In the genomic region with DNA sequence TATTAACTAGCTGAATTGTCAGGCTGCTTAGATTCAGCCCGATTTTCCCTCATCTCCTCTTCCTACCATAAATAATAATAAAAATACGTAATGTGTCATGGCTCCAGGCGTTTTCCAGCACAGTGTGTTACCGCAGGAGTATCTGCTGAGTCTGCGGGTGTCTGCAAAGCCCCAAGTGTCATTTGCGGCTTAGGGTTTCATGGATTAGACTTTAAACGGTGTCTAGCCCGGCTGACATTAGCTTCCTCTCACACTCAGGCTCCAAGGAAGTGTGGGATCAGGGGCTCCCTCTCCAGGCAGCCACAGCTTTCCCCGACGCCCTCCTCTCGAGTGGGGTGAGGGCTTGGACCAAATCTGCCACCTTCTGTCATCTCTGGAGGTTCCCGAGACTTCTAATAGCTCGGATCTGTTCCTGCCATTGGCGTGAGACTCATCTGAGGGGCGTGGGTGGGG, we compare ENCODE assay signal across 13 cellular contexts. TPM values are rescaled to one million over a fixed set of nuclear protein-coding genes. Genes with fewer than 3 reads are reported as not detected.
DNase-seq lines count a peak whose midpoint lies in the region; ATAC-seq and TF ChIP-seq lines count a peak whose summit lies in the region.
"Had no signal": no experiment of that assay in that cellular context is flagged by ENCODE, and none has a peak within 500 bp of the region (broad histone marks: within the 10 kb centered on the region; RNA-seq: fewer than 3 reads in every experiment).

No MANE protein-coding gene starts in this region.

- H3K9me3 Mint-ChIP-seq in HFFc6: 0 out of 2 replicates have a peak, but pooled peaks cover 3% of the 10 kb centered on the region
- H3K9me3 Mint-ChIP-seq: activated B cell treated with CpG ODN at 0.5 μM for 24 hours; central memory CD8-positive, alpha-beta T cell had no signal

- H3K9me3 ChIP-seq in BE2C (no peaks in the 10 kb centered on the region), mesenchymal stem cell (ENCODE audit: control insufficient read depth, low read length) (no peaks in the 10 kb centered on the region)
- H3K9me3 ChIP-seq: gastrocnemius medialis, thoracic aorta had no signal

- H3K9ac ChIP-seq in mesenchymal stem cell (ENCODE audit: low read length): peak overlapping the region; percentile 63

- H2AK5ac ChIP-seq in mesenchymal stem cell (ENCODE audit: low read length, severe bottlenecking): no peak overlapping the region

- H2AFZ ChIP-seq in mesenchymal stem cell (ENCODE audit: low read depth, low read length): no peak overlapping the region

- 3% methylated on average over 15 of the region's 15 CpGs for WGBS in mesenchymal stem cell

- H3K18ac ChIP-seq in mesenchymal stem cell (ENCODE audit: low read depth in 1 of 2, low read length in 2 of 2): no peak overlapping the region

- H2BK120ac ChIP-seq in mesenchymal stem cell (ENCODE audit: low read depth, low read length): no peak overlapping the region

- no peak overlapping the region for H4K8ac ChIP-seq in mesenchymal stem cell (ENCODE audit: low read length)

- H3K27me3 Mint-ChIP-seq in HFFc6 (ENCODE audit: insufficient read depth): peaks cover 67% of the 10 kb centered on the region

- DNase-seq in BE2C (no peak), NB4 (ENCODE audit: low read depth) (peak; percentile 65), caudate nucleus (lab: John Stamatoyannopoulos, UW) (peak in 3 of 61 donors; percentile 17 to 30 (median 20)), mesenchymal stem cell (no peak), NOMO-1 treated with DMSO at 0.1 percent for 48 hours (lab: John Stamatoyannopoulos, UW; ENCODE audit: unreplicated experiment) (no peak), HFFc6 (no peak)
- DNase-seq: activated B cell treated with CpG ODN at 0.5 μM for 24 hours, gastrocnemius medialis, mammary epithelial cell had no signal

- H3K4me1 ChIP-seq in BE2C: peaks cover 11% of the 10 kb centered on the region
- H3K4me1 ChIP-seq in mesenchymal stem cell (ENCODE audit: control insufficient read depth, insufficient read depth, low read depth, low read length): peaks cover 29% of the 10 kb centered on the region

- TF ChIP-seq CTCF in BE2C (IDR thresholded peaks at IDR 0.05; ENCODE audit: low read depth, low read length): peak; percentile 18; the same call in 1 of the 2 replicates
- TF ChIP-seq CTCF in NB4 (IDR thresholded peaks at IDR 0.05; ENCODE audit: low read depth, low read length): no peak
- no peak for TF ChIP-seq CTCF in HFFc6 (IDR thresholded peaks at IDR 0.05)

- peak overlapping the region; percentile 55 for H3K4me2 ChIP-seq in mesenchymal stem cell (ENCODE audit: low read length, poor library complexity, severe bottlenecking)

- no peaks in the 10 kb centered on the region for H3K4me1 Mint-ChIP-seq in HFFc6 (ENCODE audit: low read depth)

- peaks cover 5% of the 10 kb centered on the region for H3K36me3 ChIP-seq in BE2C
- H3K36me3 ChIP-seq in mesenchymal stem cell (ENCODE audit: control insufficient read depth in 1 of 2, insufficient read depth in 2 of 2, low read depth in 1 of 2, low read length in 2 of 2): peaks cover 0 to 2% of the 10 kb centered on the region in 2 experiments
- H3K36me3 ChIP-seq: gastrocnemius medialis, thoracic aorta had no signal

- H4K91ac ChIP-seq in mesenchymal stem cell (ENCODE audit: low read length): no peak overlapping the region

- ATAC-seq in GM18498 (IDR thresholded peaks at IDR 0.05; ENCODE audit: unreplicated experiment): no peak
- ATAC-seq in GM18520 (IDR thresholded peaks at IDR 0.05; ENCODE audit: unreplicated experiment): no peak
- ATAC-seq: gastrocnemius medialis had no signal

- no peak for TF ChIP-seq POLR2A in NB4 (IDR thresholded peaks at IDR 0.05; ENCODE audit: extremely low read depth, insufficient read length)

- H3K27ac ChIP-seq in caudate nucleus (ENCODE audit: low read depth, low read length) (peak overlapping the region; percentile 44), mesenchymal stem cell (ENCODE audit: low read length, poor library complexity, severe bottlenecking) (no peak overlapping the region)
- H3K27ac ChIP-seq: gastrocnemius medialis had no signal

- H2BK12ac ChIP-seq in mesenchymal stem cell (ENCODE audit: low read length in 2 of 2): no peak overlapping the region

- H3K23ac ChIP-seq in mesenchymal stem cell (ENCODE audit: low read length in 2 of 2): no peak overlapping the region

- no peak overlapping the region for H2BK5ac ChIP-seq in mesenchymal stem cell (ENCODE audit: low read depth, low read length, poor library complexity, severe bottlenecking)

- peak overlapping the region; percentile 57 for H3K4me3 ChIP-seq in BE2C (ENCODE audit: low read depth, low read length)
- H3K4me3 ChIP-seq in NB4 (ENCODE audit: low read depth, low read length): peak overlapping the region; percentile 41
- H3K4me3 ChIP-seq in mesenchymal stem cell (ENCODE audit: insufficient read depth in 1 of 2, low read depth in 1 of 2, low read length in 2 of 2): peak overlapping the region in 1 of 2 experiments; percentile 55
- H3K4me3 ChIP-seq: gastrocnemius medialis, thoracic aorta had no signal

- H3K4me3 Mint-ChIP-seq in HFFc6: no peak overlapping the region
- H3K4me3 Mint-ChIP-seq: activated B cell treated with CpG ODN at 0.5 μM for 24 hours; central memory CD8-positive, alpha-beta T cell had no signal

- H3K36me3 Mint-ChIP-seq in HFFc6 (ENCODE audit: low read depth): peaks cover 5% of the 10 kb centered on the region; the same call in 1 of the 2 replicates

- H3K4ac ChIP-seq in mesenchymal stem cell (ENCODE audit: low read depth in 1 of 2, low read length in 2 of 2): no peak overlapping the region

- H3K14ac ChIP-seq in mesenchymal stem cell (ENCODE audit: low read length in 2 of 2): no peak overlapping the region

- H3K79me1 ChIP-seq in mesenchymal stem cell (replicated peaks; ENCODE audit: low read length, poor library complexity, severe bottlenecking): no peaks in the 10 kb centered on the region

- H3K27me3 ChIP-seq in BE2C (no peaks in the 10 kb centered on the region), mesenchymal stem cell (ENCODE audit: control insufficient read depth in 1 of 2, insufficient read depth in 1 of 2, low read length in 2 of 2) (peaks cover 13 to 93% of the 10 kb centered on the region in 2 experiments)

- H3K27ac Mint-ChIP-seq in HFFc6: no peak overlapping the region
- H3K27ac Mint-ChIP-seq: activated B cell treated with CpG ODN at 0.5 μM for 24 hours had no signal

- no peak overlapping the region for H2BK15ac ChIP-seq in mesenchymal stem cell (ENCODE audit: low read depth, poor library complexity, severe bottlenecking)

RNA-seq across cellular contexts. Expression of a gene that starts 14.1 kb away (rescaled TPM):
- 0.45 TPM for polyA plus RNA-seq in BE2C (2012; ENCODE audit: insufficient read depth, insufficient read length, low read depth)
- polyA plus RNA-seq in mesenchymal stem cell (2013, experiment 1 of 2): not detected
- polyA plus RNA-seq in mesenchymal stem cell (2013, experiment 2 of 2): not detected
- not detected for total RNA-seq in HFFc6 (2021; fragmentation: NEBNext Ultra II Directional; extraction: Animal tissue kit (Norgen Biotek cat#: 25700))
- total RNA-seq: activated B cell treated with CpG ODN at 0.5 μM for 24 hours, mammary epithelial cell had no signal
- polyA plus RNA-seq: mammary epithelial cell had no signal

RNA-seq across cellular contexts. Expression of a gene that starts 17.3 kb away (rescaled TPM):
- polyA plus RNA-seq in BE2C (2012; ENCODE audit: insufficient read depth, insufficient read length, low read depth): 4.3 TPM
- polyA plus RNA-seq in mesenchymal stem cell (2013, experiment 1 of 2): not detected
- polyA plus RNA-seq in mesenchymal stem cell (2013, experiment 2 of 2): not detected
- under 1 TPM in 3 of 6 experiments, not detected in 3; 0.25 to 0.38 (median 0.25) TPM for total RNA-seq in HFFc6 (2021; fragmentation: NEBNext Ultra II Directional; extraction: Animal tissue kit (Norgen Biotek cat#: 25700))
- total RNA-seq: activated B cell treated with CpG ODN at 0.5 μM for 24 hours, mammary epithelial cell had no signal
- polyA plus RNA-seq: mammary epithelial cell had no signal

RNA-seq across cellular contexts. Expression of a gene that starts 23.1 kb away (rescaled TPM):
- polyA plus RNA-seq in BE2C (2012; ENCODE audit: insufficient read depth, insufficient read length, low read depth): 3.7 TPM
- polyA plus RNA-seq in mesenchymal stem cell (2013, experiment 1 of 2): 0.07 TPM
- polyA plus RNA-seq in mesenchymal stem cell (2013, experiment 2 of 2): not detected
- under 1 TPM in 4 of 6 experiments, not detected in 2; 0.40 to 0.69 (median 0.57) TPM for total RNA-seq in HFFc6 (2021; fragmentation: NEBNext Ultra II Directional; extraction: Animal tissue kit (Norgen Biotek cat#: 25700))
- total RNA-seq: activated B cell treated with CpG ODN at 0.5 μM for 24 hours, mammary epithelial cell had no signal
- polyA plus RNA-seq: mammary epithelial cell had no signal

RNA-seq across cellular contexts. Expression of a gene that starts 44.9 kb away (rescaled TPM):
- 14.6 TPM for polyA plus RNA-seq in BE2C (2012; ENCODE audit: insufficient read depth, insufficient read length, low read depth)
- polyA plus RNA-seq in mesenchymal stem cell (2013, experiment 1 of 2): 0.11 TPM
- polyA plus RNA-seq in mesenchymal stem cell (2013, experiment 2 of 2): 0.19 TPM
- 1 to 10 TPM; 2.3 to 5.1 (median 4.6) TPM for total RNA-seq in HFFc6 (2021; fragmentation: NEBNext Ultra II Directional; extraction: Animal tissue kit (Norgen Biotek cat#: 25700))
- total RNA-seq: activated B cell treated with CpG ODN at 0.5 μM for 24 hours had no signal
- polyA plus RNA-seq: mammary epithelial cell had no signal

RNA-seq across cellular contexts. Expression of a gene that starts 51.9 kb away (rescaled TPM):
- polyA plus RNA-seq in BE2C (2012; ENCODE audit: insufficient read depth, insufficient read length, low read depth): 22.9 TPM
- not detected for polyA plus RNA-seq in mesenchymal stem cell (2013, experiment 1 of 2)
- not detected for polyA plus RNA-seq in mesenchymal stem cell (2013, experiment 2 of 2)
- total RNA-seq in HFFc6 (2021; fragmentation: NEBNext Ultra II Directional; extraction: Animal tissue kit (Norgen Biotek cat#: 25700)): 1 to 10 TPM; 2.1 to 2.7 (median 2.4) TPM
- total RNA-seq: activated B cell treated with CpG ODN at 0.5 μM for 24 hours, mammary epithelial cell had no signal
- polyA plus RNA-seq: mammary epithelial cell had no signal
